In the genomic region with DNA sequence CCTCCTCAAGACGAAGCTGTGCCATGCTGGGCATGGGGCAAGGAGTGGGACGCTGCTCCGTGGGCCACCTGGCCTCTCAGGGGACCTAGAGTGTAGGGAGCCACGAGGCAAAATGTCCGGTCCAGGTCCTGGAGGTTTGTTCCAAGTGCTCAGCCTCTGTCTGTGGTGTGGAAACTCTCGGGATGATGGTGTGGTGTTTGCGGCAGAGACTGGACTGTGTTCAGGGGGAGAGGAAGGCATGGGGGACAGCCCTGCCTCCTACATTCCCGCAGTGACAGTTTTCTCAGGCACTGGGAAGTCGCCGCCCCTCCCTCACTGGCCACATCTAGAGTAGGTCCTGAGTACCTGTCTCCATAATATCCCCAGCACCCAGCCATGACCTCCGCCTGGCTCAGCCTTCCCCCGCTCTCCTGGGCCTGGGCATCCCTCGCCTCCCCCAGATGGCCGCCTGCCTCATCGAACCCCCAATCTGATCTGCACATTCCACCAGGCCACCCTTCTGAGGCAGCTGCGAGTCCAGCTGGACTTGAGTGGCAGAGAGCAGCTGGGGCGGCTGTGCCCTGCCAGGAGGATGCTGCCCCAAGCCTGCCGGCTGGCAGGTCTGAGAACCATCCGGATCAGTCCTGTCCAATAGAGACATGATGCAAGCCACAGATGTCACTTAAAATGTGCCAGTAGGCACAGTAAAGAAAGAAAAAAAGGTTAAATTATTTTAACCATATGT, we compare ENCODE assay signal across 26 cellular contexts. TPM values are rescaled to one million over a fixed set of nuclear protein-coding genes. Genes with fewer than 3 reads are reported as not detected.
DNase-seq lines count a peak whose midpoint lies in the region; ATAC-seq and TF ChIP-seq lines count a peak whose summit lies in the region.
"Had no signal": no experiment of that assay in that cellular context is flagged by ENCODE, and none has a peak within 500 bp of the region (broad histone marks: within the 10 kb centered on the region; RNA-seq: fewer than 3 reads in every experiment).

No MANE protein-coding gene starts in this region.

- H3K36me3 Mint-ChIP-seq in WTC11: no peaks in the 10 kb centered on the region

- no peaks in the 10 kb centered on the region for H3K9me3 Mint-ChIP-seq in WTC11
- H3K9me3 Mint-ChIP-seq: activated CD4-positive, alpha-beta memory T cell treated with anti-CD3 and anti-CD28 coated beads, Interleukin-2, amount 10 ng/mL, durations not matched to agents 7 days and 5 days; endodermal cell; T-helper 2 cell treated with Interferon-gamma antibody and Interleukin-4, amounts not matched to agents 5 μg/mL and 100 μg/mL, for 36 hours had no signal

- no peak overlapping the region for H3K27ac Mint-ChIP-seq in WTC11
- H3K27ac Mint-ChIP-seq: activated CD4-positive, alpha-beta memory T cell treated with anti-CD3 and anti-CD28 coated beads, Interleukin-2, amount 10 ng/mL, durations not matched to agents 7 days and 5 days; endodermal cell; T-helper 2 cell treated with Interferon-gamma antibody and Interleukin-4, amounts not matched to agents 5 μg/mL and 100 μg/mL, for 36 hours had no signal

- CTCF ChIA-PET in WTC11 (lab: Charles Lee): interaction anchor here (5.1 kb wide), 1 partner anchor 71 kb away, joined by 42 read pairs; no protein-coding TSS in a partner anchor

- POLR2A ChIA-PET in WTC11 (lab: Charles Lee): no interaction called here

- H3K27me3 Mint-ChIP-seq in WTC11 (ENCODE audit: low read depth): no peaks in the 10 kb centered on the region
- H3K27me3 Mint-ChIP-seq: activated CD4-positive, alpha-beta memory T cell treated with anti-CD3 and anti-CD28 coated beads, Interleukin-2, amount 10 ng/mL, durations not matched to agents 7 days and 5 days had no signal

- ATAC-seq in HG03196 (IDR thresholded peaks at IDR 0.05; ENCODE audit: unreplicated experiment) (no peak), GM21526 (IDR thresholded peaks at IDR 0.05; ENCODE audit: low FRiP score, unreplicated experiment) (no peak), WTC11 (no peak)
- ATAC-seq: body of pancreas, gastrocnemius medialis, sciatic nerve had no signal

- no peak for TF ChIP-seq CTCF in WTC11 (IDR thresholded peaks at IDR 0.05)

- peak; percentile 65 for DNase-seq in COLO668 (lab: John Stamatoyannopoulos, UW; ENCODE audit: unreplicated experiment)
- DNase-seq in NCI-H2171 treated with DMSO at 0.1 percent for 48 hours (lab: John Stamatoyannopoulos, UW): peak; percentile 62
- DNase-seq in globus pallidus (ENCODE audit: low spot score): peak; percentile 74
- peak; percentile 45 for DNase-seq in occipital lobe (lab: John Stamatoyannopoulos, UW)
- DNase-seq in DMS153 (lab: John Stamatoyannopoulos, UW): no peak
- no peak for DNase-seq in WTC11 (ENCODE audit: low spot score)
- DNase-seq: ACHN; activated CD4-positive, alpha-beta memory T cell treated with anti-CD3 and anti-CD28 coated beads, Interleukin-2, amount 10 ng/mL, durations not matched to agents 7 days and 5 days; activated effector memory CD4-positive, alpha-beta T cell treated with Interleukin-2 at 50 U/mL for 16 hours; body of pancreas; endodermal cell; esophagus squamous epithelium; gastrocnemius medialis; GF-D8; NCI-H1092; NCI-H2029; NCI-H526; ovary; RPMI8226; stimulated activated CD4-positive, alpha-beta T cell treated with anti-CD3 and anti-CD28 coated beads, Interleukin-15, amount 100 ng/mL, for 24 hours; stimulated activated CD8-positive, alpha-beta memory T cell treated with anti-CD3 and anti-CD28 coated beads, Interleukin-4, amount 100 ng/mL, for 48 hours; uterus had no signal

- H3K4me1 Mint-ChIP-seq in WTC11: no peaks in the 10 kb centered on the region; the same call in 1 of the 2 replicates
- H3K4me1 Mint-ChIP-seq: activated CD4-positive, alpha-beta memory T cell treated with anti-CD3 and anti-CD28 coated beads, Interleukin-2, amount 10 ng/mL, durations not matched to agents 7 days and 5 days; endodermal cell had no signal

- H3K4me3 Mint-ChIP-seq in WTC11: no peak overlapping the region
- H3K4me3 Mint-ChIP-seq: activated CD4-positive, alpha-beta memory T cell treated with anti-CD3 and anti-CD28 coated beads, Interleukin-2, amount 10 ng/mL, durations not matched to agents 7 days and 5 days; endodermal cell; T-helper 2 cell treated with Interferon-gamma antibody and Interleukin-4, amounts not matched to agents 5 μg/mL and 100 μg/mL, for 36 hours had no signal

TF ChIP-seq in WTC11, 78 proteins besides CTCF, POLR2A, EP300 and RAD21:
- no peak for TF ChIP-seq MYBL2 (CRISPR knock-in tag; IDR thresholded peaks at IDR 0.05)
- TF ChIP-seq, protein P1, sequence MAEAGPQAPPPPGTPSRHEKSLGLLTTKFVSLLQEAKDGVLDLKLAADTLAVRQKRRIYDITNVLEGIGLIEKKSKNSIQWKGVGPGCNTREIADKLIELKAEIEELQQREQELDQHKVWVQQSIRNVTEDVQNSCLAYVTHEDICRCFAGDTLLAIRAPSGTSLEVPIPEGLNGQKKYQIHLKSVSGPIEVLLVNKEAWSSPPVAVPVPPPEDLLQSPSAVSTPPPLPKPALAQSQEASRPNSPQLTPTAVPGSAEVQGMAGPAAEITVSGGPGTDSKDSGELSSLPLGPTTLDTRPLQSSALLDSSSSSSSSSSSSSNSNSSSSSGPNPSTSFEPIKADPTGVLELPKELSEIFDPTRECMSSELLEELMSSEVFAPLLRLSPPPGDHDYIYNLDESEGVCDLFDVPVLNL (CRISPR knock-in tag; IDR thresholded peaks at IDR 0.05; ENCODE audit: borderline replicate concordance, low read depth): no peak
- no peak for TF ChIP-seq GRHL2 (CRISPR knock-in tag; IDR thresholded peaks at IDR 0.05; ENCODE audit: insufficient replicate concordance, severe bottlenecking)
- TF ChIP-seq, protein P2, sequence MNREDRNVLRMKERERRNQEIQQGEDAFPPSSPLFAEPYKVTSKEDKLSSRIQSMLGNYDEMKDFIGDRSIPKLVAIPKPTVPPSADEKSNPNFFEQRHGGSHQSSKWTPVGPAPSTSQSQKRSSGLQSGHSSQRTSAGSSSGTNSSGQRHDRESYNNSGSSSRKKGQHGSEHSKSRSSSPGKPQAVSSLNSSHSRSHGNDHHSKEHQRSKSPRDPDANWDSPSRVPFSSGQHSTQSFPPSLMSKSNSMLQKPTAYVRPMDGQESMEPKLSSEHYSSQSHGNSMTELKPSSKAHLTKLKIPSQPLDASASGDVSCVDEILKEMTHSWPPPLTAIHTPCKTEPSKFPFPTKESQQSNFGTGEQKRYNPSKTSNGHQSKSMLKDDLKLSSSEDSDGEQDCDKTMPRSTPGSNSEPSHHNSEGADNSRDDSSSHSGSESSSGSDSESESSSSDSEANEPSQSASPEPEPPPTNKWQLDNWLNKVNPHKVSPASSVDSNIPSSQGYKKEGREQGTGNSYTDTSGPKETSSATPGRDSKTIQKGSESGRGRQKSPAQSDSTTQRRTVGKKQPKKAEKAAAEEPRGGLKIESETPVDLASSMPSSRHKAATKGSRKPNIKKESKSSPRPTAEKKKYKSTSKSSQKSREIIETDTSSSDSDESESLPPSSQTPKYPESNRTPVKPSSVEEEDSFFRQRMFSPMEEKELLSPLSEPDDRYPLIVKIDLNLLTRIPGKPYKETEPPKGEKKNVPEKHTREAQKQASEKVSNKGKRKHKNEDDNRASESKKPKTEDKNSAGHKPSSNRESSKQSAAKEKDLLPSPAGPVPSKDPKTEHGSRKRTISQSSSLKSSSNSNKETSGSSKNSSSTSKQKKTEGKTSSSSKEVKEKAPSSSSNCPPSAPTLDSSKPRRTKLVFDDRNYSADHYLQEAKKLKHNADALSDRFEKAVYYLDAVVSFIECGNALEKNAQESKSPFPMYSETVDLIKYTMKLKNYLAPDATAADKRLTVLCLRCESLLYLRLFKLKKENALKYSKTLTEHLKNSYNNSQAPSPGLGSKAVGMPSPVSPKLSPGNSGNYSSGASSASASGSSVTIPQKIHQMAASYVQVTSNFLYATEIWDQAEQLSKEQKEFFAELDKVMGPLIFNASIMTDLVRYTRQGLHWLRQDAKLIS (CRISPR knock-in tag; IDR thresholded peaks at IDR 0.05; ENCODE audit: borderline replicate concordance): no peak
- no peak for TF ChIP-seq SMAD3 (CRISPR knock-in tag; IDR thresholded peaks at IDR 0.05; ENCODE audit: borderline replicate concordance)
- no peak for TF ChIP-seq FOXJ3 (CRISPR knock-in tag; IDR thresholded peaks at IDR 0.05; ENCODE audit: borderline replicate concordance)
- no peak for TF ChIP-seq IRF2 (CRISPR knock-in tag; IDR thresholded peaks at IDR 0.05; ENCODE audit: borderline replicate concordance, low read depth)
- TF ChIP-seq TCF7 (CRISPR knock-in tag; IDR thresholded peaks at IDR 0.05; ENCODE audit: low read depth): no peak
- no peak for TF ChIP-seq ESRRA (CRISPR knock-in tag; IDR thresholded peaks at IDR 0.05; ENCODE audit: borderline replicate concordance)
- TF ChIP-seq NR3C1 (CRISPR knock-in tag; conservative IDR thresholded peaks at IDR 0.05; ENCODE audit: low read depth): no peak
- TF ChIP-seq ZNF396 (CRISPR knock-in tag; IDR thresholded peaks at IDR 0.05; ENCODE audit: borderline replicate concordance): no peak
- TF ChIP-seq, protein P3, sequence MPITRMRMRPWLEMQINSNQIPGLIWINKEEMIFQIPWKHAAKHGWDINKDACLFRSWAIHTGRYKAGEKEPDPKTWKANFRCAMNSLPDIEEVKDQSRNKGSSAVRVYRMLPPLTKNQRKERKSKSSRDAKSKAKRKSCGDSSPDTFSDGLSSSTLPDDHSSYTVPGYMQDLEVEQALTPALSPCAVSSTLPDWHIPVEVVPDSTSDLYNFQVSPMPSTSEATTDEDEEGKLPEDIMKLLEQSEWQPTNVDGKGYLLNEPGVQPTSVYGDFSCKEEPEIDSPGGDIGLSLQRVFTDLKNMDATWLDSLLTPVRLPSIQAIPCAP (CRISPR knock-in tag; IDR thresholded peaks at IDR 0.05): no peak

RNA-seq across cellular contexts. Expression of a gene that starts 6.2 kb away (rescaled TPM):
- total RNA-seq in occipital lobe (6.9 TPM), WTC11 (2021) (2.1 to 3.3 TPM (median 3.1 TPM) in 3 replicates)
- total RNA-seq: activated CD4-positive, alpha-beta memory T cell treated with anti-CD3 and anti-CD28 coated beads, Interleukin-2, amount 10 ng/mL, durations not matched to agents 7 days and 5 days had no signal

RNA-seq across cellular contexts. Expression of a gene that starts 29.1 kb away (rescaled TPM):
- 1.2 TPM for total RNA-seq in occipital lobe
- 7.9 to 11.8 TPM (median 8.3 TPM) in 3 replicates for total RNA-seq in WTC11 (2021)

Comparison
In these comparisons a context has a peak if more than half of its experiments do, and no peak if none do; other contexts are left out.
1. DNase-seq: peak in COLO668 (single experiment), NCI-H2171 treated with DMSO at 0.1 percent for 48 hours (single experiment), globus pallidus (single experiment) and occipital lobe (single experiment); none in DMS153 (single experiment) and WTC11 (single experiment).